In the genomic region with DNA sequence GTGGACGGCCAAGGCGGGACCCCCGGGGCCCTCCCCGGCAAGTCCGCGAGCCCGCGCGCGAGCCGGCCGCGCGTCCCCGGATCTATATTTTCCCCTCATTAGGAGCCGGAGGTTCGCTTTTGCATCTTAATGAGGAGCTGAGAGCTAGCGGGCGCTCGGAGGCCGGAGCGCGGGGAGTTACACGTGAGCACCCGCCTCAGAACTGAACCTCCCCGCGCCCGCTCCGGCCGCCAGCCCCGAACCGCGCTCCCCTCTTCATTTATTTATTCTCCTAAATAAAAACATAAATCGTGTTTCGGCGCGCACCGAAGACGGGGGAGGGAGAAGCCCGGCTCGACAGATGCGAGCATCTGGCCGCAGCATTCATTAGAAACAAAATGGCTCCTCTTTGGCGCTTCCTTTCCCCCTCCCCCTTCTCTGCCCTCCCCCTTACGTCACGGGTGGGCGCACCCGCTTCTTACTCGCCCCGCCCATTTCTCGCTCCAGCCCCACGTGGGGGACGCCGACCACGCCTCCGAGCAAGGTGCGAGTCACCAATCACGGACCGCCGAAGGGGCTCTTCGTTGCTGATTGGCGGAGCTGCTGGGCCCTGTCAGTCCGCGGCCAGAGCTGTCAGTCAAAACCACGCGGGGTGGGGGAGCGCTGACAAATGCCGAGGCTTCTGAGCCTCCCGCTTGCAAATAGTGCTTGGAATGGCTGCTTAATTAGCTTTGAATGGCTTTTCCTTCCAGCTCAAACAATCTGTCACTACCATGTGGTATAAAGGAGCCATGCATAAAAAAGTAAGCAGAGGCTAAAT, we compare ENCODE assay signal across 1 cellular context.
TF ChIP-seq lines count a peak whose summit lies in the region.

No MANE protein-coding gene starts in this region.

TF ChIP-seq in K562, 482 proteins besides CTCF, POLR2A, EP300 and RAD21 (continued from another document and continues in another):
- TF ChIP-seq, protein P1, sequence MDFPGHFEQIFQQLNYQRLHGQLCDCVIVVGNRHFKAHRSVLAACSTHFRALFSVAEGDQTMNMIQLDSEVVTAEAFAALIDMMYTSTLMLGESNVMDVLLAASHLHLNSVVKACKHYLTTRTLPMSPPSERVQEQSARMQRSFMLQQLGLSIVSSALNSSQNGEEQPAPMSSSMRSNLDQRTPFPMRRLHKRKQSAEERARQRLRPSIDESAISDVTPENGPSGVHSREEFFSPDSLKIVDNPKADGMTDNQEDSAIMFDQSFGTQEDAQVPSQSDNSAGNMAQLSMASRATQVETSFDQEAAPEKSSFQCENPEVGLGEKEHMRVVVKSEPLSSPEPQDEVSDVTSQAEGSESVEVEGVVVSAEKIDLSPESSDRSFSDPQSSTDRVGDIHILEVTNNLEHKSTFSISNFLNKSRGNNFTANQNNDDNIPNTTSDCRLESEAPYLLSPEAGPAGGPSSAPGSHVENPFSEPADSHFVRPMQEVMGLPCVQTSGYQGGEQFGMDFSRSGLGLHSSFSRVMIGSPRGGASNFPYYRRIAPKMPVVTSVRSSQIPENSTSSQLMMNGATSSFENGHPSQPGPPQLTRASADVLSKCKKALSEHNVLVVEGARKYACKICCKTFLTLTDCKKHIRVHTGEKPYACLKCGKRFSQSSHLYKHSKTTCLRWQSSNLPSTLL (IDR thresholded peaks at IDR 0.05): no peak
- TF ChIP-seq ZNF197 (CRISPR knock-in tag; IDR thresholded peaks at IDR 0.05; ENCODE audit: low read depth) (0 out of 2 replicates have a peak, but pooled peaks have one; percentile 53), NBN (IDR thresholded peaks at IDR 0.05; ENCODE audit: low read depth) (0 out of 2 replicates have a peak, but pooled peaks have one; percentile 29), SMAD4 (CRISPR knock-in tag; conservative IDR thresholded peaks at IDR 0.05) (0 out of 2 replicates have a peak, but pooled peaks have one; percentile 8), TAF1 (IDR thresholded peaks at IDR 0.05; ENCODE audit: control insufficient read depth, extremely low read depth, insufficient read depth, low read length, severe bottlenecking) (peak; percentile 92), RUNX1 (IDR thresholded peaks at IDR 0.05; ENCODE audit: low read depth) (no peak), CREBBP (IDR thresholded peaks at IDR 0.05; ENCODE audit: low read depth, low read length) (peak; percentile 41), ESRRA (IDR thresholded peaks at IDR 0.05; ENCODE audit: borderline replicate concordance, low read depth) (no peak), ZNF121 (CRISPR knock-in tag; conservative IDR thresholded peaks at IDR 0.05) (no peak), ZFX (CRISPR knock-in tag; IDR thresholded peaks at IDR 0.05) (peak; percentile 77), ZNF444 (CRISPR knock-in tag; IDR thresholded peaks at IDR 0.05) (peak; percentile 85), NRF1 (conservative IDR thresholded peaks at IDR 0.05 in 1 of 2, IDR thresholded peaks at IDR 0.05 in 1 of 2) (peak; percentile 56 to 67; a peak in 2 of 4 replicates), TRIM24 (IDR thresholded peaks at IDR 0.05) (peak in 1 of 2 experiments; percentile 18; a peak in 1 of 4 replicates), GTF2A2 (tag; IDR thresholded peaks at IDR 0.05) (no peak), CCNT2 (IDR thresholded peaks at IDR 0.05; ENCODE audit: borderline replicate concordance, extremely low read depth, insufficient read length, low read depth, low read length) (peak; percentile 62), STAT5A (IDR thresholded peaks at IDR 0.05; ENCODE audit: borderline replicate concordance, low read length) (0 out of 2 replicates have a peak, but pooled peaks have one; percentile 28), MED1 (CRISPR knock-in tag; IDR thresholded peaks at IDR 0.05; ENCODE audit: borderline replicate concordance) (no peak), NFIC (IDR thresholded peaks at IDR 0.05) (no peak), POLR2G (IDR thresholded peaks at IDR 0.05; ENCODE audit: low read depth, low read length) (peak; percentile 94), RBM15 (IDR thresholded peaks at IDR 0.05; ENCODE audit: insufficient read depth, low read length) (no peak), SMARCB1 (IDR thresholded peaks at IDR 0.05; ENCODE audit: insufficient read length, low read depth) (no peak), TSC22D4 (tag; IDR thresholded peaks at IDR 0.05) (no peak), NR3C1 (CRISPR knock-in tag; IDR thresholded peaks at IDR 0.05) (no peak), ZNF445 (CRISPR knock-in tag; IDR thresholded peaks at IDR 0.05; ENCODE audit: low read depth) (no peak), PTTG1 (tag; IDR thresholded peaks at IDR 0.05; ENCODE audit: low read depth) (no peak), HNRNPH1 (optimal IDR thresholded peaks at IDR 0.05; ENCODE audit: low read depth, low read length) (no peak), CHD2 (IDR thresholded peaks at IDR 0.05; ENCODE audit: low read depth, low read length) (peak; percentile 19; the same call in 1 of the 2 replicates), SAP30 (IDR thresholded peaks at IDR 0.05; ENCODE audit: borderline replicate concordance, insufficient read depth, low read depth, low read length, poor library complexity, severe bottlenecking) (peak; percentile 39), POLR2AphosphoS5 (IDR thresholded peaks at IDR 0.05; ENCODE audit: control insufficient read depth, insufficient read depth, low read depth, low read length) (peak; percentile 82), HEY1 (CRISPR knock-in tag; IDR thresholded peaks at IDR 0.05; ENCODE audit: borderline replicate concordance) (0 out of 2 replicates have a peak, but pooled peaks have one; percentile 10), BMI1 (IDR thresholded peaks at IDR 0.05; ENCODE audit: low read length) (no peak), MTA3 (IDR thresholded peaks at IDR 0.05; ENCODE audit: borderline replicate concordance) (peak; percentile 56; the same call in 1 of the 2 replicates), KDM1A (IDR thresholded peaks at IDR 0.05) (peak in 1 of 2 experiments; percentile 58; a peak in 1 of 4 replicates), TBP (optimal IDR thresholded peaks at IDR 0.05; ENCODE audit: low read depth, low read length) (peak; percentile 89), L3MBTL2 (IDR thresholded peaks at IDR 0.05) (peak; percentile 76), ETV5 (CRISPR knock-in tag; IDR thresholded peaks at IDR 0.05; ENCODE audit: low read depth) (0 out of 2 replicates have a peak, but pooled peaks have one; percentile 38), MEIS2 (IDR thresholded peaks at IDR 0.05; ENCODE audit: partially characterized antibody) (peak; percentile 98), RBFOX2 (IDR thresholded peaks at IDR 0.05; ENCODE audit: low read depth, low read length) (peak; percentile 99), MAZ (CRISPR knock-in tag; conservative IDR thresholded peaks at IDR 0.05 in 1 of 2, IDR thresholded peaks at IDR 0.05 in 1 of 2) (peak; percentile 67 to 74), ZNF830 (CRISPR knock-in tag; IDR thresholded peaks at IDR 0.05) (peak; percentile 82; the same call in 1 of the 2 replicates)
- TF ChIP-seq, protein P2, sequence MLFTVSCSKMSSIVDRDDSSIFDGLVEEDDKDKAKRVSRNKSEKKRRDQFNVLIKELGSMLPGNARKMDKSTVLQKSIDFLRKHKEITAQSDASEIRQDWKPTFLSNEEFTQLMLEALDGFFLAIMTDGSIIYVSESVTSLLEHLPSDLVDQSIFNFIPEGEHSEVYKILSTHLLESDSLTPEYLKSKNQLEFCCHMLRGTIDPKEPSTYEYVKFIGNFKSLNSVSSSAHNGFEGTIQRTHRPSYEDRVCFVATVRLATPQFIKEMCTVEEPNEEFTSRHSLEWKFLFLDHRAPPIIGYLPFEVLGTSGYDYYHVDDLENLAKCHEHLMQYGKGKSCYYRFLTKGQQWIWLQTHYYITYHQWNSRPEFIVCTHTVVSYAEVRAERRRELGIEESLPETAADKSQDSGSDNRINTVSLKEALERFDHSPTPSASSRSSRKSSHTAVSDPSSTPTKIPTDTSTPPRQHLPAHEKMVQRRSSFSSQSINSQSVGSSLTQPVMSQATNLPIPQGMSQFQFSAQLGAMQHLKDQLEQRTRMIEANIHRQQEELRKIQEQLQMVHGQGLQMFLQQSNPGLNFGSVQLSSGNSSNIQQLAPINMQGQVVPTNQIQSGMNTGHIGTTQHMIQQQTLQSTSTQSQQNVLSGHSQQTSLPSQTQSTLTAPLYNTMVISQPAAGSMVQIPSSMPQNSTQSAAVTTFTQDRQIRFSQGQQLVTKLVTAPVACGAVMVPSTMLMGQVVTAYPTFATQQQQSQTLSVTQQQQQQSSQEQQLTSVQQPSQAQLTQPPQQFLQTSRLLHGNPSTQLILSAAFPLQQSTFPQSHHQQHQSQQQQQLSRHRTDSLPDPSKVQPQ (CRISPR knock-in tag; IDR thresholded peaks at IDR 0.05; ENCODE audit: borderline replicate concordance): no peak
- TF ChIP-seq, protein P3, sequence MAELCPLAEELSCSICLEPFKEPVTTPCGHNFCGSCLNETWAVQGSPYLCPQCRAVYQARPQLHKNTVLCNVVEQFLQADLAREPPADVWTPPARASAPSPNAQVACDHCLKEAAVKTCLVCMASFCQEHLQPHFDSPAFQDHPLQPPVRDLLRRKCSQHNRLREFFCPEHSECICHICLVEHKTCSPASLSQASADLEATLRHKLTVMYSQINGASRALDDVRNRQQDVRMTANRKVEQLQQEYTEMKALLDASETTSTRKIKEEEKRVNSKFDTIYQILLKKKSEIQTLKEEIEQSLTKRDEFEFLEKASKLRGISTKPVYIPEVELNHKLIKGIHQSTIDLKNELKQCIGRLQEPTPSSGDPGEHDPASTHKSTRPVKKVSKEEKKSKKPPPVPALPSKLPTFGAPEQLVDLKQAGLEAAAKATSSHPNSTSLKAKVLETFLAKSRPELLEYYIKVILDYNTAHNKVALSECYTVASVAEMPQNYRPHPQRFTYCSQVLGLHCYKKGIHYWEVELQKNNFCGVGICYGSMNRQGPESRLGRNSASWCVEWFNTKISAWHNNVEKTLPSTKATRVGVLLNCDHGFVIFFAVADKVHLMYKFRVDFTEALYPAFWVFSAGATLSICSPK (IDR thresholded peaks at IDR 0.05; ENCODE audit: borderline replicate concordance): no peak
- TF ChIP-seq, protein P4, sequence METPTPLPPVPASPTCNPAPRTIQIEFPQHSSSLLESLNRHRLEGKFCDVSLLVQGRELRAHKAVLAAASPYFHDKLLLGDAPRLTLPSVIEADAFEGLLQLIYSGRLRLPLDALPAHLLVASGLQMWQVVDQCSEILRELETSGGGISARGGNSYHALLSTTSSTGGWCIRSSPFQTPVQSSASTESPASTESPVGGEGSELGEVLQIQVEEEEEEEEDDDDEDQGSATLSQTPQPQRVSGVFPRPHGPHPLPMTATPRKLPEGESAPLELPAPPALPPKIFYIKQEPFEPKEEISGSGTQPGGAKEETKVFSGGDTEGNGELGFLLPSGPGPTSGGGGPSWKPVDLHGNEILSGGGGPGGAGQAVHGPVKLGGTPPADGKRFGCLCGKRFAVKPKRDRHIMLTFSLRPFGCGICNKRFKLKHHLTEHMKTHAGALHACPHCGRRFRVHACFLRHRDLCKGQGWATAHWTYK (CRISPR knock-in tag; IDR thresholded peaks at IDR 0.05): no peak
- TF ChIP-seq, protein P5, sequence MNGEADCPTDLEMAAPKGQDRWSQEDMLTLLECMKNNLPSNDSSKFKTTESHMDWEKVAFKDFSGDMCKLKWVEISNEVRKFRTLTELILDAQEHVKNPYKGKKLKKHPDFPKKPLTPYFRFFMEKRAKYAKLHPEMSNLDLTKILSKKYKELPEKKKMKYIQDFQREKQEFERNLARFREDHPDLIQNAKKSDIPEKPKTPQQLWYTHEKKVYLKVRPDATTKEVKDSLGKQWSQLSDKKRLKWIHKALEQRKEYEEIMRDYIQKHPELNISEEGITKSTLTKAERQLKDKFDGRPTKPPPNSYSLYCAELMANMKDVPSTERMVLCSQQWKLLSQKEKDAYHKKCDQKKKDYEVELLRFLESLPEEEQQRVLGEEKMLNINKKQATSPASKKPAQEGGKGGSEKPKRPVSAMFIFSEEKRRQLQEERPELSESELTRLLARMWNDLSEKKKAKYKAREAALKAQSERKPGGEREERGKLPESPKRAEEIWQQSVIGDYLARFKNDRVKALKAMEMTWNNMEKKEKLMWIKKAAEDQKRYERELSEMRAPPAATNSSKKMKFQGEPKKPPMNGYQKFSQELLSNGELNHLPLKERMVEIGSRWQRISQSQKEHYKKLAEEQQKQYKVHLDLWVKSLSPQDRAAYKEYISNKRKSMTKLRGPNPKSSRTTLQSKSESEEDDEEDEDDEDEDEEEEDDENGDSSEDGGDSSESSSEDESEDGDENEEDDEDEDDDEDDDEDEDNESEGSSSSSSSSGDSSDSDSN (IDR thresholded peaks at IDR 0.05; ENCODE audit: borderline replicate concordance in 1 of 2, low read depth in 2 of 2, low read length in 2 of 2): peak in 1 of 2 experiments; percentile 74; a peak in 1 of 4 replicates
- TF ChIP-seq, protein P6, sequence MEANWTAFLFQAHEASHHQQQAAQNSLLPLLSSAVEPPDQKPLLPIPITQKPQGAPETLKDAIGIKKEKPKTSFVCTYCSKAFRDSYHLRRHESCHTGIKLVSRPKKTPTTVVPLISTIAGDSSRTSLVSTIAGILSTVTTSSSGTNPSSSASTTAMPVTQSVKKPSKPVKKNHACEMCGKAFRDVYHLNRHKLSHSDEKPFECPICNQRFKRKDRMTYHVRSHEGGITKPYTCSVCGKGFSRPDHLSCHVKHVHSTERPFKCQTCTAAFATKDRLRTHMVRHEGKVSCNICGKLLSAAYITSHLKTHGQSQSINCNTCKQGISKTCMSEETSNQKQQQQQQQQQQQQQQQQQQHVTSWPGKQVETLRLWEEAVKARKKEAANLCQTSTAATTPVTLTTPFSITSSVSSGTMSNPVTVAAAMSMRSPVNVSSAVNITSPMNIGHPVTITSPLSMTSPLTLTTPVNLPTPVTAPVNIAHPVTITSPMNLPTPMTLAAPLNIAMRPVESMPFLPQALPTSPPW (CRISPR knock-in tag; IDR thresholded peaks at IDR 0.05): peak; percentile 82
- TF ChIP-seq, protein P7, sequence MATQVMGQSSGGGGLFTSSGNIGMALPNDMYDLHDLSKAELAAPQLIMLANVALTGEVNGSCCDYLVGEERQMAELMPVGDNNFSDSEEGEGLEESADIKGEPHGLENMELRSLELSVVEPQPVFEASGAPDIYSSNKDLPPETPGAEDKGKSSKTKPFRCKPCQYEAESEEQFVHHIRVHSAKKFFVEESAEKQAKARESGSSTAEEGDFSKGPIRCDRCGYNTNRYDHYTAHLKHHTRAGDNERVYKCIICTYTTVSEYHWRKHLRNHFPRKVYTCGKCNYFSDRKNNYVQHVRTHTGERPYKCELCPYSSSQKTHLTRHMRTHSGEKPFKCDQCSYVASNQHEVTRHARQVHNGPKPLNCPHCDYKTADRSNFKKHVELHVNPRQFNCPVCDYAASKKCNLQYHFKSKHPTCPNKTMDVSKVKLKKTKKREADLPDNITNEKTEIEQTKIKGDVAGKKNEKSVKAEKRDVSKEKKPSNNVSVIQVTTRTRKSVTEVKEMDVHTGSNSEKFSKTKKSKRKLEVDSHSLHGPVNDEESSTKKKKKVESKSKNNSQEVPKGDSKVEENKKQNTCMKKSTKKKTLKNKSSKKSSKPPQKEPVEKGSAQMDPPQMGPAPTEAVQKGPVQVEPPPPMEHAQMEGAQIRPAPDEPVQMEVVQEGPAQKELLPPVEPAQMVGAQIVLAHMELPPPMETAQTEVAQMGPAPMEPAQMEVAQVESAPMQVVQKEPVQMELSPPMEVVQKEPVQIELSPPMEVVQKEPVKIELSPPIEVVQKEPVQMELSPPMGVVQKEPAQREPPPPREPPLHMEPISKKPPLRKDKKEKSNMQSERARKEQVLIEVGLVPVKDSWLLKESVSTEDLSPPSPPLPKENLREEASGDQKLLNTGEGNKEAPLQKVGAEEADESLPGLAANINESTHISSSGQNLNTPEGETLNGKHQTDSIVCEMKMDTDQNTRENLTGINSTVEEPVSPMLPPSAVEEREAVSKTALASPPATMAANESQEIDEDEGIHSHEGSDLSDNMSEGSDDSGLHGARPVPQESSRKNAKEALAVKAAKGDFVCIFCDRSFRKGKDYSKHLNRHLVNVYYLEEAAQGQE (CRISPR knock-in tag; IDR thresholded peaks at IDR 0.05; ENCODE audit: low read depth): no peak
